24 cellular contexts compared by ENCODE assay signal in the genomic region with DNA sequence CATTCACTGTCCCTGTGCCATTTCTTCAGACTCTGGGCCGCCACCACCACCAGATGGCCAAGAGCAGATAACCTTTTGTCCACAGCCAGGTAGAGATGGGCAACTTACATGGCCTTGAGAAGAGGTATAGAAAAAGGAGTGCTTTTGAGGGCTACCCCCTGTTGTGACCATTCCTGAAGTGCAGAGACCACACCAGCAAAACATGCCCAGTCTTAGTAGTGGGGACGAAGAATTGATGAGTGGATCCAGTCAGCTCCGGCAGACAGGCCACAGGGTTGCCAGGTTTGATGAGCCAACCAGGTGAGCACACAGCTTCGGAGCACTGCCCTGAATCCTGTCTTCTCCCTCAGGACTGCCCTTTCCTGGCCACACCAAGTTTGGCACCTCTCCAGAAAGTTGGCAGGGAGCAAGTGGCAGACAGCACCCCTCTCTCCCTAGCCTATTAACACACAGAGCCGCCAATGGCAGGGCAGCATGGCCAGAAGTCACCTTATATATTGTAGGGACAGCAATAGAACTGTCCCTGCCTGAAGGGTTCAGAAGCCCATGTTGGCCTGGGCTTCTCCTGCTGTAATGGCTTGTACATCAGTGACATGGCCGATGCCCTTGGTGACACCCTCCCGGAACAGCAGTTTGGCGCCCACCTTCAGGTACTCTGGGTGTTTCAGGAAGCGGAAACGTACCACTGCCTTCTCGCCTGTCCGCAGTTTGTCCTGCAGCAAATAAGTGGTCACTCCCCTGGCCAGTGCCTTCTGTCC. TPM values are rescaled to one million over a fixed set of nuclear protein-coding genes. Genes with fewer than 3 reads are reported as not detected.
A peak's percentile ranks its signal among the peaks of the same experiment; 100 is the strongest.
DNase-seq lines count a peak whose midpoint lies in the region; ATAC-seq, FAIRE-seq and TF ChIP-seq lines count a peak whose summit lies in the region.
"Had no signal": no experiment of that assay in that cellular context is flagged by ENCODE, and none has a peak within 500 bp of the region (broad histone marks: within the 10 kb centered on the region; RNA-seq: fewer than 3 reads in every experiment).

No MANE protein-coding gene starts in this region.

- TF ChIP-seq CTCF in MCF 10A (IDR thresholded peaks at IDR 0.05; ENCODE audit: unreplicated experiment) (no peak), mammary epithelial cell (conservative IDR thresholded peaks at IDR 0.05 in 1 of 2, IDR thresholded peaks at IDR 0.05 in 1 of 2; ENCODE audit: extremely low read depth in 1 of 2, insufficient read depth in 1 of 2, low read depth in 1 of 2, low read length in 2 of 2) (no peak), endothelial cell of umbilical vein (IDR thresholded peaks at IDR 0.05; ENCODE audit: extremely low read depth in 1 of 2, insufficient read depth in 1 of 2, low read depth in 1 of 2, low read length in 2 of 2) (no peak), testis (IDR thresholded peaks at IDR 0.05) (no peak)

- FAIRE-seq in endothelial cell of umbilical vein (lab: Jason Lieb, UNC) = no peak
- FAIRE-seq: urothelium cell line had no signal

- H3K27me3 ChIP-seq in mammary epithelial cell (ENCODE audit: insufficient read depth, low read length) = no peaks in the 10 kb centered on the region
- H3K27me3 ChIP-seq in endothelial cell of umbilical vein (ENCODE audit: control insufficient read depth in 2 of 2, insufficient read depth in 2 of 2, low read length in 2 of 2) = no peaks in the 10 kb centered on the region
- H3K27me3 ChIP-seq in testis = no peaks in the 10 kb centered on the region
- H3K27me3 ChIP-seq: Peyer's patch, SJSA1, suprapubic skin had no signal

- peaks cover 17% of the 10 kb centered on the region for H3K4me1 Mint-ChIP-seq in MCF 10A (ENCODE audit: insufficient read depth, unreplicated experiment)

- ATAC-seq in GM18907 (IDR thresholded peaks at IDR 0.05; ENCODE audit: unreplicated experiment) = no peak

- 93% methylated on average over 11 of the region's 12 CpGs for WGBS in mammary epithelial cell (ENCODE audit: low coverage, missing lambda C conversion rate)
- 96 to 98% methylated on average over 8 to 12 of the region's 12 CpGs for WGBS in testis, 2 donors

- H3K27me3 Mint-ChIP-seq in MCF 10A (ENCODE audit: insufficient read depth, unreplicated experiment) = no peaks in the 10 kb centered on the region
- H3K27me3 Mint-ChIP-seq: activated naive CD8-positive, alpha-beta T cell; central memory CD8-positive, alpha-beta T cell; IgD-negative memory B cell; naive B cell had no signal

- H3K4me3 Mint-ChIP-seq in MCF 10A (ENCODE audit: unreplicated experiment) = no peak overlapping the region
- H3K4me3 Mint-ChIP-seq: activated naive CD8-positive, alpha-beta T cell; IgD-negative memory B cell; T-helper 1 cell treated with Interleukin-12 subunit alpha and Interleukin-12 subunit beta and Interleukin-4 antibody, amounts not matched to agents 30 μg/mL and 1 μg/mL, for 36 hours had no signal

- no peaks in the 10 kb centered on the region for H3K9me3 Mint-ChIP-seq in MCF 10A (ENCODE audit: unreplicated experiment)
- H3K9me3 Mint-ChIP-seq: central memory CD8-positive, alpha-beta T cell; IgD-negative memory B cell; naive B cell; T-helper 1 cell treated with Interleukin-12 subunit alpha and Interleukin-12 subunit beta and Interleukin-4 antibody, amounts not matched to agents 30 μg/mL and 1 μg/mL, for 36 hours had no signal

- TSS peak; percentile 1 for BruUV-seq in MCF 10A (replicated peaks; lab: Mats Ljungman, UMichigan)
- BruUV-seq in mammary epithelial cell (replicated peaks; lab: Mats Ljungman, UMichigan) = no TSS peak
- TSS peak; percentile 5 for BruUV-seq in endothelial cell of umbilical vein (replicated peaks; lab: Mats Ljungman, UMichigan)

- no peak overlapping the region for H2AFZ ChIP-seq in mammary epithelial cell (ENCODE audit: low read depth, low read length)
- no peak overlapping the region for H2AFZ ChIP-seq in endothelial cell of umbilical vein (ENCODE audit: low read depth, low read length)

- no peak overlapping the region for H3K27ac Mint-ChIP-seq in MCF 10A (ENCODE audit: low read depth, unreplicated experiment)

- no peak overlapping the region for H3K27ac ChIP-seq in mammary epithelial cell (ENCODE audit: insufficient read depth, low read depth, low read length)
- H3K27ac ChIP-seq in endothelial cell of umbilical vein (ENCODE audit: insufficient read depth, low read depth, low read length) = no peak overlapping the region
- H3K27ac ChIP-seq in testis = no peak overlapping the region
- H3K27ac ChIP-seq: Peyer's patch, SJSA1, suprapubic skin had no signal

- dilution Hi-C loops in mammary epithelial cell (cut with HindIII; ENCODE audit: low sequenced_read_pairs) = no loop called here
- dilution Hi-C loops in endothelial cell of umbilical vein (cut with MboI; ENCODE audit: extremely low pct_ligation_motif_present, low sequenced_read_pairs) = no loop called here

- H3K9me3 ChIP-seq in mammary epithelial cell (replicated peaks; ENCODE audit: insufficient read depth, low read length) (no peaks in the 10 kb centered on the region), endothelial cell of umbilical vein (replicated peaks; ENCODE audit: control insufficient read depth, insufficient read depth, low read length) (no peaks in the 10 kb centered on the region), testis (no peaks in the 10 kb centered on the region)
- H3K9me3 ChIP-seq: Peyer's patch, SJSA1, suprapubic skin had no signal

- no peaks in the 10 kb centered on the region for H3K4me1 ChIP-seq in mammary epithelial cell (ENCODE audit: insufficient read depth, low read length)
- peaks cover 1% of the 10 kb centered on the region for H3K4me1 ChIP-seq in endothelial cell of umbilical vein (ENCODE audit: control insufficient read depth, extremely low read depth, insufficient read depth, low read length)
- H3K4me1 ChIP-seq in testis = no peaks in the 10 kb centered on the region
- H3K4me1 ChIP-seq: Peyer's patch, suprapubic skin had no signal

- H3K36me3 ChIP-seq in mammary epithelial cell (ENCODE audit: insufficient read depth, low read length) (peaks cover 37% of the 10 kb centered on the region), endothelial cell of umbilical vein (ENCODE audit: control insufficient read depth in 2 of 2, extremely low read depth in 1 of 2, insufficient read depth in 2 of 2, low read length in 2 of 2) (peaks cover 16 to 45% of the 10 kb centered on the region in 2 experiments), testis (ENCODE audit: low read depth, missing control alignments) (no peaks in the 10 kb centered on the region)

- intact Hi-C loops in MCF 10A (cut with micrococcal nuclease) = no loop called here
- intact Hi-C loops in mammary epithelial cell (cut with micrococcal nuclease) = no loop called here
- intact Hi-C loops in endothelial cell of umbilical vein (cut with micrococcal nuclease) = no loop called here
- intact Hi-C loops in testis (cut with DNase I; ENCODE audit: low total_unique reads) = no loop called here

- peaks cover 67% of the 10 kb centered on the region for H3K36me3 Mint-ChIP-seq in MCF 10A (ENCODE audit: insufficient read depth, unreplicated experiment)

- POLR2A ChIA-PET in MCF 10A (lab: Yijun Ruan, JAX) (interaction anchor here (0.6 to 9.8 kb wide), 5 partner anchors 8 to 439 kb away, joined by 3 to 49 read pairs (median 4); a partner anchor contains a TSS), endothelial cell of umbilical vein (lab: Charles Lee) (no interaction called here)

- H4K20me1 ChIP-seq in mammary epithelial cell (ENCODE audit: insufficient read depth, low read length) = no peaks in the 10 kb centered on the region
- no peaks in the 10 kb centered on the region for H4K20me1 ChIP-seq in endothelial cell of umbilical vein (replicated peaks; ENCODE audit: control insufficient read depth, extremely low read depth, insufficient read depth, low read length)

- in situ Hi-C loops in mammary epithelial cell (cut with MboI; ENCODE audit: low sequenced_read_pairs in 2 of 2) = no loop called here

- H3K79me2 ChIP-seq in mammary epithelial cell (ENCODE audit: insufficient read depth, low read length) (peaks cover 11% of the 10 kb centered on the region), endothelial cell of umbilical vein (ENCODE audit: control insufficient read depth, insufficient read depth, low read length) (peaks cover 7% of the 10 kb centered on the region)

- H3K9ac ChIP-seq in mammary epithelial cell (ENCODE audit: insufficient read depth, low read length) (no peak overlapping the region), endothelial cell of umbilical vein (replicated peaks; ENCODE audit: extremely low read depth, insufficient read depth, low read length) (no peak overlapping the region)

- CTCF ChIA-PET in MCF 10A (lab: Yijun Ruan, JAX) = no interaction called here
- CTCF ChIA-PET in mammary epithelial cell (lab: Charles Lee; ENCODE audit: low non-redundant PET) = no interaction called here
- CTCF ChIA-PET in endothelial cell of umbilical vein (lab: Charles Lee) = no interaction called here

- DNase-seq in MCF 10A (ENCODE audit: unreplicated experiment) (no peak), mammary epithelial cell (no peak), endothelial cell of umbilical vein (ENCODE audit: low read depth, low spot score) (no peak), testis (peak; percentile 12), AG08395 (ENCODE audit: low spot score) (no peak)
- DNase-seq: activated CD4-positive, alpha-beta T cell treated with anti-CD3 and anti-CD28 coated beads for 1 hour; DMS 273 treated with DMSO at 0.1 percent for 48 hours; naive B cell; NCI-H1417; NCI-H510A treated with DMSO at 0.1 percent for 48 hours; occipital lobe; stimulated activated CD4-positive, alpha-beta T cell treated with anti-CD3 and anti-CD28 coated beads, Interleukin-2, amount 100 ng/mL, for 24 hours had no signal

- H3K9me1 ChIP-seq in endothelial cell of umbilical vein (replicated peaks; ENCODE audit: control insufficient read depth, extremely low read depth, insufficient read depth, low read length) = no peaks in the 10 kb centered on the region

- TF ChIP-seq POLR2A in endothelial cell of umbilical vein (IDR thresholded peaks at IDR 0.05; ENCODE audit: low read depth, low read length) = no peak
- TF ChIP-seq POLR2A in testis (IDR thresholded peaks at IDR 0.05) = no peak

- H3K4me3 ChIP-seq in mammary epithelial cell (replicated peaks in 1 of 3; ENCODE audit: insufficient read depth in 1 of 3, low read depth in 2 of 3, low read length in 3 of 3) (no peak overlapping the region), endothelial cell of umbilical vein (replicated peaks in 1 of 3; ENCODE audit: insufficient read depth in 1 of 3, low read depth in 1 of 3, low read length in 3 of 3) (no peak overlapping the region), testis (no peak overlapping the region)
- H3K4me3 ChIP-seq: Peyer's patch, SJSA1, suprapubic skin had no signal

- no peak overlapping the region for H3K4me2 ChIP-seq in mammary epithelial cell (ENCODE audit: insufficient read depth, low read depth, low read length)
- H3K4me2 ChIP-seq in endothelial cell of umbilical vein (ENCODE audit: insufficient read depth, low read length) = no peak overlapping the region

RNA-seq across cellular contexts. Expression of a gene that starts 7.8 kb away (rescaled TPM):
- total RNA-seq in MCF 10A (2022) = 277 and 311 TPM in 2 replicates
- 100 to 1,000 TPM in 1 of 2 donors, 10 to 100 TPM in 1; 46.5 to 130 TPM for total RNA-seq in mammary epithelial cell
- polyA plus RNA-seq in mammary epithelial cell = 49.5 TPM
- 46.9 TPM for polyA minus RNA-seq in mammary epithelial cell
- polyA plus RNA-seq in PFSK-1 (2012; ENCODE audit: insufficient read length, low read depth) = 269 TPM
- 77.6 and 87.1 TPM in 2 replicates for total RNA-seq in endothelial cell of umbilical vein
- polyA plus RNA-seq in endothelial cell of umbilical vein = 112 and 118 TPM in 2 replicates
- 57.8 and 62.8 TPM in 2 replicates for polyA plus RNA-seq in endothelial cell of umbilical vein (2011; cell fraction: cytosol; rRNA removed)
- polyA plus RNA-seq in endothelial cell of umbilical vein (2011; cell fraction: nucleus; rRNA removed) = 395 and 433 TPM in 2 replicates
- polyA plus RNA-seq in endothelial cell of umbilical vein (2012) = 59.1 and 59.4 TPM in 2 replicates
- polyA minus RNA-seq in endothelial cell of umbilical vein = 93.0 and 97.6 TPM in 2 replicates
- polyA minus RNA-seq in endothelial cell of umbilical vein (2011; cell fraction: cytosol; rRNA and poly(A)+ RNA removed) = 45.7 TPM
- polyA minus RNA-seq in endothelial cell of umbilical vein (2011; cell fraction: nucleus; rRNA and poly(A)+ RNA removed) = 69.6 and 79.8 TPM in 2 replicates
- total RNA-seq in testis = 10 to 100 TPM; 59.5 to 64.7 TPM
- polyA plus RNA-seq in testis (ENCODE audit: insufficient read depth, low read depth, low replicate concordance) = 59.0 TPM

RNA-seq across cellular contexts. Expression of a gene that starts 14.4 kb away (rescaled TPM):
- total RNA-seq in MCF 10A (2022) (21.2 and 21.6 TPM in 2 replicates), mammary epithelial cell (10 to 100 TPM; 21.5 to 24.7 TPM), endothelial cell of umbilical vein (32.3 and 34.9 TPM in 2 replicates), testis (10 to 100 TPM; 40.5 to 42.4 TPM)
- polyA plus RNA-seq in mammary epithelial cell (58.0 TPM), endothelial cell of umbilical vein (62.0 and 63.5 TPM in 2 replicates), testis (ENCODE audit: insufficient read depth, low read depth, low replicate concordance) (38.3 TPM)
- polyA minus RNA-seq in mammary epithelial cell (25.1 TPM), endothelial cell of umbilical vein (45.6 and 45.8 TPM in 2 replicates)
- 39.7 TPM for polyA plus RNA-seq in PFSK-1 (2012; ENCODE audit: insufficient read length, low read depth)
- 49.8 and 50.7 TPM in 2 replicates for polyA plus RNA-seq in endothelial cell of umbilical vein (2011; cell fraction: cytosol; rRNA removed)
- 26.7 and 29.3 TPM in 2 replicates for polyA plus RNA-seq in endothelial cell of umbilical vein (2011; cell fraction: nucleus; rRNA removed)
- polyA plus RNA-seq in endothelial cell of umbilical vein (2012) = 20.8 and 29.5 TPM in 2 replicates
- polyA minus RNA-seq in endothelial cell of umbilical vein (2011; cell fraction: cytosol; rRNA and poly(A)+ RNA removed) = 17.9 TPM
- 8.0 and 13.0 TPM in 2 replicates for polyA minus RNA-seq in endothelial cell of umbilical vein (2011; cell fraction: nucleus; rRNA and poly(A)+ RNA removed)

RNA-seq across cellular contexts. Expression of a gene that starts 23.6 kb away (rescaled TPM):
- total RNA-seq in MCF 10A (2022) (not detected in 2 replicates), mammary epithelial cell (under 1 TPM in 1 of 2 donors, not detected in 1; 0.50 TPM), endothelial cell of umbilical vein (0.12 and 0.27 TPM in 2 replicates), testis (1 to 10 TPM; 6.1 to 8.3 TPM)
- polyA plus RNA-seq in mammary epithelial cell (not detected), endothelial cell of umbilical vein (0.18 and 0.21 TPM in 2 replicates), testis (ENCODE audit: insufficient read depth, low read depth, low replicate concordance) (22.8 TPM)
- polyA minus RNA-seq in mammary epithelial cell (not detected), endothelial cell of umbilical vein (0.12 TPM in 1 of 2 replicates, not detected in the other)
- polyA plus RNA-seq in PFSK-1 (2012; ENCODE audit: insufficient read length, low read depth) = 0.88 TPM
- 0.14 and 0.23 TPM in 2 replicates for polyA plus RNA-seq in endothelial cell of umbilical vein (2011; cell fraction: cytosol; rRNA removed)
- polyA plus RNA-seq in endothelial cell of umbilical vein (2011; cell fraction: nucleus; rRNA removed) = 0.11 and 0.12 TPM in 2 replicates
- 0.29 and 0.50 TPM in 2 replicates for polyA plus RNA-seq in endothelial cell of umbilical vein (2012)
- not detected for polyA minus RNA-seq in endothelial cell of umbilical vein (2011; cell fraction: cytosol; rRNA and poly(A)+ RNA removed)
- polyA minus RNA-seq in endothelial cell of umbilical vein (2011; cell fraction: nucleus; rRNA and poly(A)+ RNA removed) = 0.29 TPM in 1 of 2 replicates, not detected in the other
- total RNA-seq: activated CD8-positive, alpha-beta memory T cell treated with anti-CD3 and anti-CD28 coated beads for 36 hours; epithelial cell of proximal tubule; SJSA1 had no signal

RNA-seq across cellular contexts. Expression of a gene that starts 45.3 kb away (rescaled TPM):
- total RNA-seq in MCF 10A (2022) (34.5 and 36.7 TPM in 2 replicates), mammary epithelial cell (10 to 100 TPM; 46.8 TPM), endothelial cell of umbilical vein (33.7 and 36.6 TPM in 2 replicates), testis (10 to 100 TPM; 11.7 to 18.3 TPM)
- polyA plus RNA-seq in mammary epithelial cell (28.1 TPM), endothelial cell of umbilical vein (8.8 and 9.3 TPM in 2 replicates), testis (ENCODE audit: insufficient read depth, low read depth, low replicate concordance) (29.5 TPM)
- polyA minus RNA-seq in mammary epithelial cell (127 TPM), endothelial cell of umbilical vein (38.9 and 49.3 TPM in 2 replicates)
- 6.5 TPM for polyA plus RNA-seq in PFSK-1 (2012; ENCODE audit: insufficient read length, low read depth)
- 12.6 and 13.6 TPM in 2 replicates for polyA plus RNA-seq in endothelial cell of umbilical vein (2011; cell fraction: cytosol; rRNA removed)
- polyA plus RNA-seq in endothelial cell of umbilical vein (2011; cell fraction: nucleus; rRNA removed) = 15.6 and 16.5 TPM in 2 replicates
- 20.4 and 23.2 TPM in 2 replicates for polyA plus RNA-seq in endothelial cell of umbilical vein (2012)
- 12.1 TPM for polyA minus RNA-seq in endothelial cell of umbilical vein (2011; cell fraction: cytosol; rRNA and poly(A)+ RNA removed)
- polyA minus RNA-seq in endothelial cell of umbilical vein (2011; cell fraction: nucleus; rRNA and poly(A)+ RNA removed) = 11.7 and 15.9 TPM in 2 replicates

RNA-seq across cellular contexts. Expression of a gene that starts 45.4 kb away (rescaled TPM):
- total RNA-seq in MCF 10A (2022) (92.0 and 98.6 TPM in 2 replicates), mammary epithelial cell (10 to 100 TPM; 44.2 to 69.0 TPM), endothelial cell of umbilical vein (45.9 and 50.0 TPM in 2 replicates), testis (10 to 100 TPM; 53.7 to 65.8 TPM)
- polyA plus RNA-seq in mammary epithelial cell (46.8 TPM), endothelial cell of umbilical vein (27.5 and 28.4 TPM in 2 replicates), testis (ENCODE audit: insufficient read depth, low read depth, low replicate concordance) (79.1 TPM)
- polyA minus RNA-seq in mammary epithelial cell (65.5 TPM), endothelial cell of umbilical vein (50.9 and 57.6 TPM in 2 replicates)
- 83.2 TPM for polyA plus RNA-seq in PFSK-1 (2012; ENCODE audit: insufficient read length, low read depth)
- polyA plus RNA-seq in endothelial cell of umbilical vein (2011; cell fraction: cytosol; rRNA removed) = 34.7 and 39.9 TPM in 2 replicates
- polyA plus RNA-seq in endothelial cell of umbilical vein (2011; cell fraction: nucleus; rRNA removed) = 70.5 and 78.3 TPM in 2 replicates
- 27.5 and 35.4 TPM in 2 replicates for polyA plus RNA-seq in endothelial cell of umbilical vein (2012)
- 35.9 TPM for polyA minus RNA-seq in endothelial cell of umbilical vein (2011; cell fraction: cytosol; rRNA and poly(A)+ RNA removed)
- 35.0 and 64.3 TPM in 2 replicates for polyA minus RNA-seq in endothelial cell of umbilical vein (2011; cell fraction: nucleus; rRNA and poly(A)+ RNA removed)
